ENCODE assay signal across 10 cellular contexts in the genomic region with DNA sequence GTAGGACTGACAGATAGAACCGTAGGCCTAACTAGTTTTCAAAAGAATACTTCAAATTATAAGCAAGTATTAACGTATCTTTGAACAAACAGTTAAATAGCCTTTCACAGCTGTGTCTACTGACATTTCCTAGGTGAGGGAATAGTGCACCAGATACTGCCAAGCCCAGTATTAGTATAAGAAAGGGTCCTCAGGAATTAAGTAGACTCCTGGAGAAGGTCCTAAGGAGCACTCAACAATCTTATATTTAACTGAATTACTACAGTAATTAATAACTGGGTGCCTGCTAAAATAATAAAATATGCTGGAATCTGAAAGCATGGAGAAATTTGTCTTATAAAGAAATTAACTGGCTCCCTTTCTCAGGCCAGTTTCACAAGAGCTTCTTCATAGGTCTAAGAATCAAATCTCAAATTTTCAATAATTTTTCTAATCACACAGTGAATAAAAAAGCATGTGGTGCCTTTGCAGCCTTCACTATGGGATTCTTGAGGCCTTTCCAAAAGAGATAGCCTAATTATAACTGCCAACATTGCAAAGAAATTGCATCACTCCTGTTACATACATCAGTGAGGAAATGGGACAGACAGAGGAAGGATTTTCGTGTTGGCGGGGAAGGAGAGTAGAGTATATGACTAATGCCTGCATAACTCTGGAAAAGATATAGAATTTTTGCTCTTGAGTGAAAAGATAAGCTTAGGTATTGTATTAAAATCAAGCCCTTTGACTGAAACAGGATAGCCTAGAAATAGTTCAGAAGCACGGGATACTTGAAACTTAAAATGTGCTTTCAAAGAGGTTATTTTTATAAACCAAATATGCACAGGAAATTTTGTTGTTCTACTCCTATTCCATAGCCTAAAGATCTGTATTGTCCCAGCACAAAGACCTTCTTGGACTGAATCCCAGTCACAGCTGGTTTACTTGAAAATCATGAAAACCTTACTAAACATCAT.
DNase-seq lines count a peak whose midpoint lies in the region; ATAC-seq and TF ChIP-seq lines count a peak whose summit lies in the region.
"Had no signal": no experiment of that assay in that cellular context is flagged by ENCODE, and none has a peak within 500 bp of the region (broad histone marks: within the 10 kb centered on the region; RNA-seq: fewer than 3 reads in every experiment).

No MANE protein-coding gene starts in this region.

- H3K4ac ChIP-seq in mesenchymal stem cell (ENCODE audit: low read depth in 1 of 2, low read length in 2 of 2): no peak overlapping the region

- DNase-seq in DND-41: peak; percentile 16
- DNase-seq in NOMO-1 treated with dmso at 0.1 percent for 144 hours (lab: John Stamatoyannopoulos, UW; ENCODE audit: unreplicated experiment): peak; percentile 8
- no peak for DNase-seq in coronary artery (ENCODE audit: low spot score)
- DNase-seq in mesenchymal stem cell: peak; percentile 90
- no peak for DNase-seq in T-helper 2 cell
- no peak for DNase-seq in cortex of kidney (lab: John Stamatoyannopoulos, UW)
- DNase-seq in NCI-H2227 (lab: John Stamatoyannopoulos, UW; ENCODE audit: unreplicated experiment): no peak
- DNase-seq: activated B cell treated with CpG ODN at 0.5 μM for 24 hours had no signal

- no peak overlapping the region for H2AK5ac ChIP-seq in mesenchymal stem cell (ENCODE audit: low read length, severe bottlenecking)

- H3K14ac ChIP-seq in mesenchymal stem cell (ENCODE audit: low read length in 2 of 2): no peak overlapping the region

- H2AFZ ChIP-seq in DND-41 (ENCODE audit: low read depth, low read length) (peak overlapping the region; percentile 32; the same call in 1 of the 2 replicates), mesenchymal stem cell (ENCODE audit: low read depth, low read length) (no peak overlapping the region)

- no peak overlapping the region for H4K8ac ChIP-seq in mesenchymal stem cell (ENCODE audit: low read length)

- no peak overlapping the region for H2BK5ac ChIP-seq in mesenchymal stem cell (ENCODE audit: low read depth, low read length, poor library complexity, severe bottlenecking)

- H3K4me3 ChIP-seq in DND-41 (ENCODE audit: low read depth in 1 of 2, low read length in 2 of 2) (no peak overlapping the region), coronary artery (peak overlapping the region; percentile 3), mesenchymal stem cell (ENCODE audit: insufficient read depth in 1 of 2, low read depth in 1 of 2, low read length in 2 of 2) (no peak overlapping the region)
- H3K4me3 ChIP-seq: esophagus muscularis mucosa had no signal

- H4K91ac ChIP-seq in mesenchymal stem cell (ENCODE audit: low read length): no peak overlapping the region

- H3K79me1 ChIP-seq in mesenchymal stem cell (replicated peaks; ENCODE audit: low read length, poor library complexity, severe bottlenecking): peaks cover 1% of the 10 kb centered on the region

- H2BK12ac ChIP-seq in mesenchymal stem cell (ENCODE audit: low read length in 2 of 2): no peak overlapping the region

- no peak overlapping the region for H2BK15ac ChIP-seq in mesenchymal stem cell (ENCODE audit: low read depth, poor library complexity, severe bottlenecking)

- H4K20me1 ChIP-seq in DND-41 (ENCODE audit: insufficient read depth, low read length): no peaks in the 10 kb centered on the region

- no peak overlapping the region for H3K4me2 ChIP-seq in DND-41 (ENCODE audit: insufficient read depth, low read length)
- no peak overlapping the region for H3K4me2 ChIP-seq in mesenchymal stem cell (ENCODE audit: low read length, poor library complexity, severe bottlenecking)

- no peak overlapping the region for H3K18ac ChIP-seq in mesenchymal stem cell (ENCODE audit: low read depth in 1 of 2, low read length in 2 of 2)

- no peaks in the 10 kb centered on the region for H3K79me2 ChIP-seq in DND-41 (ENCODE audit: insufficient read depth, low read length)

- no peaks in the 10 kb centered on the region for H3K9me3 ChIP-seq in DND-41 (ENCODE audit: insufficient read depth, low read length, severe bottlenecking)
- no peaks in the 10 kb centered on the region for H3K9me3 ChIP-seq in mesenchymal stem cell (ENCODE audit: control insufficient read depth, low read length)
- H3K9me3 ChIP-seq: esophagus muscularis mucosa had no signal

- WGBS in mesenchymal stem cell: 27% methylated on average over 3 of the region's 5 CpGs

- H3K9ac ChIP-seq in DND-41 (ENCODE audit: low read depth, low read length) (no peak overlapping the region), mesenchymal stem cell (ENCODE audit: low read length) (peak overlapping the region; percentile 16)

- TF ChIP-seq CTCF in DND-41 (IDR thresholded peaks at IDR 0.05; ENCODE audit: borderline replicate concordance, extremely low read depth, low read length, poor library complexity, severe bottlenecking) (no peak), coronary artery (IDR thresholded peaks at IDR 0.05) (no peak)

- peak; percentile 77 for ATAC-seq in DND-41 (ENCODE audit: insufficient read depth, low read depth)
- ATAC-seq in HG02623 (IDR thresholded peaks at IDR 0.05; ENCODE audit: unreplicated experiment): no peak

- no peaks in the 10 kb centered on the region for H3K27me3 ChIP-seq in DND-41 (ENCODE audit: insufficient read depth, low read length, poor library complexity)
- H3K27me3 ChIP-seq in mesenchymal stem cell (ENCODE audit: control insufficient read depth in 1 of 2, insufficient read depth in 1 of 2, low read length in 2 of 2): no peaks in the 10 kb centered on the region
- H3K27me3 ChIP-seq: esophagus muscularis mucosa had no signal

- H3K36me3 ChIP-seq in DND-41 (ENCODE audit: insufficient read depth, low read length) (no peaks in the 10 kb centered on the region), mesenchymal stem cell (ENCODE audit: control insufficient read depth in 1 of 2, insufficient read depth in 2 of 2, low read depth in 1 of 2, low read length in 2 of 2) (no peaks in the 10 kb centered on the region)
- H3K36me3 ChIP-seq: esophagus muscularis mucosa had no signal

- H3K27ac ChIP-seq in DND-41 (ENCODE audit: low read length): peak overlapping the region; percentile 3; the same call in 1 of the 2 replicates
- peak overlapping the region; percentile 1 to 48 for H3K27ac ChIP-seq in coronary artery
- H3K27ac ChIP-seq in mesenchymal stem cell (ENCODE audit: low read length, poor library complexity, severe bottlenecking): peak overlapping the region; percentile 51
- H3K27ac ChIP-seq: esophagus muscularis mucosa had no signal

- no peak overlapping the region for H2BK120ac ChIP-seq in mesenchymal stem cell (ENCODE audit: low read depth, low read length)

- H3K23ac ChIP-seq in mesenchymal stem cell (ENCODE audit: low read length in 2 of 2): no peak overlapping the region

- peaks cover 15% of the 10 kb centered on the region for H3K4me1 ChIP-seq in DND-41 (ENCODE audit: insufficient read depth, low read length)
- peaks cover 1% of the 10 kb centered on the region for H3K4me1 ChIP-seq in mesenchymal stem cell (ENCODE audit: control insufficient read depth, insufficient read depth, low read depth, low read length)

Comparison
In these comparisons a context has a peak if more than half of its experiments do, and no peak if none do; other contexts are left out.
1. DNase-seq: peak in DND-41 (single experiment), NOMO-1 treated with dmso at 0.1 percent for 144 hours (single experiment) and mesenchymal stem cell (single experiment); none in coronary artery (single experiment), T-helper 2 cell (0 of 5), cortex of kidney (single experiment) and NCI-H2227 (single experiment).
2. Peak in every context shown above with its lines, with median percentiles within 50 percentile points of each other: H3K27ac ChIP-seq.